ENCODE assay signal across 31 cellular contexts in genomic region chr21:15421521-15421920, GRCh38.
DNase-seq lines count a peak whose midpoint lies in the region; TF ChIP-seq lines count a peak whose summit lies in the region.
"Had no signal": no experiment of that assay in that cellular context is flagged by ENCODE, and none has a peak within 500 bp of the region (broad histone marks: within the 10 kb centered on the region; RNA-seq: fewer than 3 reads in every experiment).

No MANE protein-coding gene starts in this region.

- peak; percentile 73 for DNase-seq in MCF 10A (ENCODE audit: unreplicated experiment)
- no peak for DNase-seq in breast epithelium (ENCODE audit: low spot score in 2 of 2)
- peak; percentile 43 for DNase-seq in astrocyte of the spinal cord (ENCODE audit: low read depth, low spot score)
- DNase-seq in kidney tubule cell (ENCODE audit: low spot score) = peak; percentile 73
- DNase-seq in cerebellum (ENCODE audit: low spot score) = no peak
- DNase-seq in SHP77 (lab: John Stamatoyannopoulos, UW) = no peak
- DNase-seq in DMS53 treated with DMSO at 0.1 percent for 48 hours (lab: John Stamatoyannopoulos, UW; ENCODE audit: unreplicated experiment) = no peak
- DNase-seq in DMS79 (lab: John Stamatoyannopoulos, UW) = no peak
- DNase-seq: activated CD4-positive, alpha-beta T cell treated with anti-CD3 and anti-CD28 coated beads, Interleukin-2, amount 50 U/mL, for 48 hours; activated gamma-delta T cell treated with Interleukin-2 at 50 U/mL for 16 hours; activated naive CD8-positive, alpha-beta T cell treated with anti-CD3 and anti-CD28 coated beads, Interleukin-2, amount 10 ng/mL, durations not matched to agents 7 days and 5 days; activated T-cell treated with anti-CD3 and anti-CD28 coated beads, Interleukin-2, amount 50 U/mL, for 48 hours; aorta; CD4-positive, CD25-positive, alpha-beta regulatory T cell; central memory CD4-positive, alpha-beta T cell; EL; left cardiac atrium; NCI-H2171; NCI-H510A; right cardiac atrium; Right ventricle myocardium superior; stimulated activated CD8-positive, alpha-beta memory T cell treated with anti-CD3 and anti-CD28 coated beads, Interleukin-4, amount 100 ng/mL, for 48 hours; T-helper 17 cell; testis had no signal

- H3K27me3 Mint-ChIP-seq in MCF 10A (ENCODE audit: insufficient read depth, unreplicated experiment) = no peaks in the 10 kb centered on the region
- H3K27me3 Mint-ChIP-seq: activated naive CD8-positive, alpha-beta T cell treated with anti-CD3 and anti-CD28 coated beads, Interleukin-2, amount 10 ng/mL, durations not matched to agents 7 days and 5 days; T-helper 17 cell had no signal

- no peaks in the 10 kb centered on the region for H3K36me3 Mint-ChIP-seq in MCF 10A (ENCODE audit: insufficient read depth, unreplicated experiment)
- H3K36me3 Mint-ChIP-seq: activated naive CD8-positive, alpha-beta T cell treated with anti-CD3 and anti-CD28 coated beads, Interleukin-2, amount 10 ng/mL, durations not matched to agents 7 days and 5 days; CD4-positive, CD25-positive, alpha-beta regulatory T cell; memory B cell had no signal

- H3K4me1 Mint-ChIP-seq in MCF 10A (ENCODE audit: insufficient read depth, unreplicated experiment) = peaks cover 32% of the 10 kb centered on the region
- H3K4me1 Mint-ChIP-seq: memory B cell had no signal

- H3K9me3 ChIP-seq in breast epithelium = no peaks in the 10 kb centered on the region
- H3K9me3 ChIP-seq: A549, gastroesophageal sphincter, testis had no signal

- H3K4me1 ChIP-seq in breast epithelium = peaks cover 0 to 6% of the 10 kb centered on the region in 2 donors
- H3K4me1 ChIP-seq: gastroesophageal sphincter, parathyroid adenoma had no signal

- no peaks in the 10 kb centered on the region for H3K9me3 Mint-ChIP-seq in MCF 10A (ENCODE audit: unreplicated experiment)
- H3K9me3 Mint-ChIP-seq: activated naive CD8-positive, alpha-beta T cell treated with anti-CD3 and anti-CD28 coated beads, Interleukin-2, amount 10 ng/mL, durations not matched to agents 7 days and 5 days; CD4-positive, CD25-positive, alpha-beta regulatory T cell; memory B cell; nephron; stimulated activated naive CD8-positive, alpha-beta T cell treated with anti-CD3 and anti-CD28 coated beads, Interleukin-15, Interleukin-2, amounts not matched to agents 100 ng/mL and 50 ng/mL, for 24 hours had no signal

- H3K4me3 ChIP-seq in breast epithelium (no peak overlapping the region), astrocyte of the spinal cord (ENCODE audit: low read depth, low read length) (no peak overlapping the region)
- H3K4me3 ChIP-seq: A549, gastroesophageal sphincter, hepatocyte, testis had no signal

- no TSS peak for BruUV-seq in MCF 10A (replicated peaks; lab: Mats Ljungman, UMichigan)

- CTCF ChIA-PET in MCF 10A (lab: Yijun Ruan, JAX) = interaction anchor here (0.7 to 1.3 kb wide), 4 partner anchors 61 to 790 kb away, joined by 3 to 6 read pairs (median 4); no protein-coding TSS in a partner anchor

- no peak overlapping the region for H3K4me3 Mint-ChIP-seq in MCF 10A (ENCODE audit: unreplicated experiment)
- H3K4me3 Mint-ChIP-seq: activated naive CD8-positive, alpha-beta T cell treated with anti-CD3 and anti-CD28 coated beads, Interleukin-2, amount 10 ng/mL, durations not matched to agents 7 days and 5 days; CD4-positive, CD25-positive, alpha-beta regulatory T cell; memory B cell; nephron; stimulated activated naive CD8-positive, alpha-beta T cell treated with anti-CD3 and anti-CD28 coated beads, Interleukin-15, Interleukin-2, amounts not matched to agents 100 ng/mL and 50 ng/mL, for 24 hours; T-helper 17 cell had no signal

- TF ChIP-seq CTCF in MCF 10A (IDR thresholded peaks at IDR 0.05; ENCODE audit: unreplicated experiment) = no peak
- TF ChIP-seq CTCF in breast epithelium (IDR thresholded peaks at IDR 0.05) = no peak
- no peak for TF ChIP-seq CTCF in astrocyte of the spinal cord (IDR thresholded peaks at IDR 0.05; ENCODE audit: low read depth, low read length)

- H3K27ac ChIP-seq in breast epithelium = no peak overlapping the region
- H3K27ac ChIP-seq: gastroesophageal sphincter, hepatocyte, parathyroid adenoma had no signal

- no peaks in the 10 kb centered on the region for H3K36me3 ChIP-seq in breast epithelium
- H3K36me3 ChIP-seq: gastroesophageal sphincter had no signal

- H3K27ac Mint-ChIP-seq in MCF 10A (ENCODE audit: low read depth, unreplicated experiment) = peak overlapping the region; percentile 43
- H3K27ac Mint-ChIP-seq: activated naive CD8-positive, alpha-beta T cell treated with anti-CD3 and anti-CD28 coated beads, Interleukin-2, amount 10 ng/mL, durations not matched to agents 7 days and 5 days; CD4-positive, CD25-positive, alpha-beta regulatory T cell; memory B cell; T-helper 17 cell had no signal

- no peaks in the 10 kb centered on the region for H3K27me3 ChIP-seq in breast epithelium
- H3K27me3 ChIP-seq: gastroesophageal sphincter, hepatocyte, testis had no signal

- intact Hi-C loops in MCF 10A (cut with micrococcal nuclease) = loop anchor here (5.0 kb wide), 1 partner anchor 199 kb away; no protein-coding TSS in a partner anchor
- intact Hi-C loops in breast epithelium (cut with DNase I; ENCODE audit: low total_unique reads) = no loop called here

- in situ Hi-C loops in astrocyte of the spinal cord (cut with HindIII; ENCODE audit: low sequenced_read_pairs) = no loop called here

- no peak for TF ChIP-seq POLR2A in breast epithelium (IDR thresholded peaks at IDR 0.05)

- POLR2A ChIA-PET in MCF 10A (lab: Yijun Ruan, JAX) = interaction anchor here (0.6 to 3.0 kb wide), 7 partner anchors 9 to 365 kb away, joined by 3 to 9 read pairs (median 4); partner anchors contain the start of gene NRIP1

Comparison
In these comparisons a context has a peak if more than half of its experiments do, and no peak if none do; other contexts are left out.
1. DNase-seq: peak in MCF 10A (single experiment), astrocyte of the spinal cord (single experiment) and kidney tubule cell (single experiment); none in breast epithelium (0 of 2), cerebellum (single experiment), SHP77 (0 of 2), DMS53 treated with DMSO at 0.1 percent for 48 hours (single experiment) and DMS79 (single experiment).